Comparison of ENCODE assay signal across 1 cellular context in the genomic region with DNA sequence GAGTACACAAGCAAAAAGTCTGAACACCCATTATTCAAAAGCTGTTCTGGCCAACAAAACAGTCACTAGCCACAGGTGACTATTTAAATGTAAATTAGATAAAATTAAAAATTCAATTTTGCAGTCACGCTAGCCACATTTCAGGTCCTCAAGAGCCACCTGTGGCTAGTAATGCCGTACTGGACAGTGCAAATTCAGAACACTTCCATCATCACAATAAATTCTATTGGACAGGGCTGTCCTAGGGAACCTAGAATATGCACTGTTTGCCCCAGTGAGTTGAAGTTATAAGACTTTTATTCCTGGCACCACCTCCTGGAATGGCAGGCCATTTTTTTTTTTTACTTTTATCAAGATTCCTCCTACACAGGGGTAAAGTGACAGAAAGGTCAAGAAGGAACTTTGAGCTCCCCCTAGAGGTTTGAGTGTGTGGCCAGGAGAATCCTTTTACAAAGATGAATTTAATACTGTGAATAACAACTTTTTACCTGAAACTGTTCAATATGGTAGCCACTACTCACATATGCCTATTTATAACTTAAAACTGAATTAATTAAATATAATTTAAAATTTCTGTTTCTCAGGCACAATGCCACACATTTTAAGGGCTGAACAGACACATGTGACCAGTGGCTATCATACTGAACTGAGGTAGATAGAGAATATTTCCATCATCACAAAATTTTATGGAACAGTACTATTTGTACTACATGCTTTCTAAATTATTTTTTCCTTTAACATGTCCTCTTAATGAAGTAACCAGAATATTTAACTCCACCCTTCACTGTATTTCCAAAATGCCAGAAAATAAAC.
TF ChIP-seq lines count a peak whose summit lies in the region.

No MANE protein-coding gene starts in this region.

TF ChIP-seq in K562, 482 proteins besides CTCF, POLR2A, EP300 and RAD21 (continued from another document and continues in another):
- TF ChIP-seq, protein P1, sequence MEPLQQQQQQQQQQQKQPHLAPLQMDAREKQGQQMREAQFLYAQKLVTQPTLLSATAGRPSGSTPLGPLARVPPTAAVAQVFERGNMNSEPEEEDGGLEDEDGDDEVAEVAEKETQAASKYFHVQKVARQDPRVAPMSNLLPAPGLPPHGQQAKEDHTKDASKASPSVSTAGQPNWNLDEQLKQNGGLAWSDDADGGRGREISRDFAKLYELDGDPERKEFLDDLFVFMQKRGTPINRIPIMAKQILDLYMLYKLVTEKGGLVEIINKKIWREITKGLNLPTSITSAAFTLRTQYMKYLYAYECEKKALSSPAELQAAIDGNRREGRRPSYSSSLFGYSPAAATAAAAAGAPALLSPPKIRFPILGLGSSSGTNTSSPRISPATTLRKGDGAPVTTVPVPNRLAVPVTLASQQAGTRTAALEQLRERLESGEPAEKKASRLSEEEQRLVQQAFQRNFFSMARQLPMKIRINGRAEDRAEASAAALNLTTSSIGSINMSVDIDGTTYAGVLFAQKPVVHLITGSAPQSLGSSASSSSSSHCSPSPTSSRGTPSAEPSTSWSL (CRISPR knock-in tag; IDR thresholded peaks at IDR 0.05; ENCODE audit: borderline replicate concordance) = no peak
- TF ChIP-seq, protein P2, sequence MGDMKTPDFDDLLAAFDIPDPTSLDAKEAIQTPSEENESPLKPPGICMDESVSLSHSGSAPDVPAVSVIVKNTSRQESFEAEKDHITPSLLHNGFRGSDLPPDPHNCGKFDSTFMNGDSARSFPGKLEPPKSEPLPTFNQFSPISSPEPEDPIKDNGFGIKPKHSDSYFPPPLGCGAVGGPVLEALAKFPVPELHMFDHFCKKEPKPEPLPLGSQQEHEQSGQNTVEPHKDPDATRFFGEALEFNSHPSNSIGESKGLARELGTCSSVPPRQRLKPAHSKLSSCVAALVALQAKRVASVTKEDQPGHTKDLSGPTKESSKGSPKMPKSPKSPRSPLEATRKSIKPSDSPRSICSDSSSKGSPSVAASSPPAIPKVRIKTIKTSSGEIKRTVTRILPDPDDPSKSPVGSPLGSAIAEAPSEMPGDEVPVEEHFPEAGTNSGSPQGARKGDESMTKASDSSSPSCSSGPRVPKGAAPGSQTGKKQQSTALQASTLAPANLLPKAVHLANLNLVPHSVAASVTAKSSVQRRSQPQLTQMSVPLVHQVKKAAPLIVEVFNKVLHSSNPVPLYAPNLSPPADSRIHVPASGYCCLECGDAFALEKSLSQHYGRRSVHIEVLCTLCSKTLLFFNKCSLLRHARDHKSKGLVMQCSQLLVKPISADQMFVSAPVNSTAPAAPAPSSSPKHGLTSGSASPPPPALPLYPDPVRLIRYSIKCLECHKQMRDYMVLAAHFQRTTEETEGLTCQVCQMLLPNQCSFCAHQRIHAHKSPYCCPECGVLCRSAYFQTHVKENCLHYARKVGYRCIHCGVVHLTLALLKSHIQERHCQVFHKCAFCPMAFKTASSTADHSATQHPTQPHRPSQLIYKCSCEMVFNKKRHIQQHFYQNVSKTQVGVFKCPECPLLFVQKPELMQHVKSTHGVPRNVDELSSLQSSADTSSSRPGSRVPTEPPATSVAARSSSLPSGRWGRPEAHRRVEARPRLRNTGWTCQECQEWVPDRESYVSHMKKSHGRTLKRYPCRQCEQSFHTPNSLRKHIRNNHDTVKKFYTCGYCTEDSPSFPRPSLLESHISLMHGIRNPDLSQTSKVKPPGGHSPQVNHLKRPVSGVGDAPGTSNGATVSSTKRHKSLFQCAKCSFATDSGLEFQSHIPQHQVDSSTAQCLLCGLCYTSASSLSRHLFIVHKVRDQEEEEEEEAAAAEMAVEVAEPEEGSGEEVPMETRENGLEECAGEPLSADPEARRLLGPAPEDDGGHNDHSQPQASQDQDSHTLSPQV (IDR thresholded peaks at IDR 0.05) = no peak
- TF ChIP-seq BCOR (IDR thresholded peaks at IDR 0.05) = no peak
- no peak for TF ChIP-seq HNRNPH1 (optimal IDR thresholded peaks at IDR 0.05; ENCODE audit: low read depth, low read length)
- TF ChIP-seq, protein P3, sequence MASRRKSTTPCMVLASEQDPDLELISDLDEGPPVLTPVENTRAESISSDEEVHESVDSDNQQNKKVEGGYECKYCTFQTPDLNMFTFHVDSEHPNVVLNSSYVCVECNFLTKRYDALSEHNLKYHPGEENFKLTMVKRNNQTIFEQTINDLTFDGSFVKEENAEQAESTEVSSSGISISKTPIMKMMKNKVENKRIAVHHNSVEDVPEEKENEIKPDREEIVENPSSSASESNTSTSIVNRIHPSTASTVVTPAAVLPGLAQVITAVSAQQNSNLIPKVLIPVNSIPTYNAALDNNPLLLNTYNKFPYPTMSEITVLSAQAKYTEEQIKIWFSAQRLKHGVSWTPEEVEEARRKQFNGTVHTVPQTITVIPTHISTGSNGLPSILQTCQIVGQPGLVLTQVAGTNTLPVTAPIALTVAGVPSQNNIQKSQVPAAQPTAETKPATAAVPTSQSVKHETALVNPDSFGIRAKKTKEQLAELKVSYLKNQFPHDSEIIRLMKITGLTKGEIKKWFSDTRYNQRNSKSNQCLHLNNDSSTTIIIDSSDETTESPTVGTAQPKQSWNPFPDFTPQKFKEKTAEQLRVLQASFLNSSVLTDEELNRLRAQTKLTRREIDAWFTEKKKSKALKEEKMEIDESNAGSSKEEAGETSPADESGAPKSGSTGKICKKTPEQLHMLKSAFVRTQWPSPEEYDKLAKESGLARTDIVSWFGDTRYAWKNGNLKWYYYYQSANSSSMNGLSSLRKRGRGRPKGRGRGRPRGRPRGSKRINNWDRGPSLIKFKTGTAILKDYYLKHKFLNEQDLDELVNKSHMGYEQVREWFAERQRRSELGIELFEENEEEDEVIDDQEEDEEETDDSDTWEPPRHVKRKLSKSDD (conservative IDR thresholded peaks at IDR 0.05; ENCODE audit: low read length) = no peak
- no peak for TF ChIP-seq MTF1 (CRISPR knock-in tag; IDR thresholded peaks at IDR 0.05; ENCODE audit: borderline replicate concordance)
- no peak for TF ChIP-seq DNMT1 (IDR thresholded peaks at IDR 0.05)
- TF ChIP-seq, protein P4, sequence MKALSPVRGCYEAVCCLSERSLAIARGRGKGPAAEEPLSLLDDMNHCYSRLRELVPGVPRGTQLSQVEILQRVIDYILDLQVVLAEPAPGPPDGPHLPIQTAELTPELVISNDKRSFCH (CRISPR knock-in tag; IDR thresholded peaks at IDR 0.05) = no peak
- TF ChIP-seq, protein P4 (tag; IDR thresholded peaks at IDR 0.05) = no peak
- TF ChIP-seq SIX5 (IDR thresholded peaks at IDR 0.05; ENCODE audit: borderline replicate concordance in 1 of 2, insufficient read depth in 1 of 2, low read depth in 1 of 2, low read length in 2 of 2) = no peak
- no peak for TF ChIP-seq GABPB2 (CRISPR knock-in tag; conservative IDR thresholded peaks at IDR 0.05)
- TF ChIP-seq, protein P5, sequence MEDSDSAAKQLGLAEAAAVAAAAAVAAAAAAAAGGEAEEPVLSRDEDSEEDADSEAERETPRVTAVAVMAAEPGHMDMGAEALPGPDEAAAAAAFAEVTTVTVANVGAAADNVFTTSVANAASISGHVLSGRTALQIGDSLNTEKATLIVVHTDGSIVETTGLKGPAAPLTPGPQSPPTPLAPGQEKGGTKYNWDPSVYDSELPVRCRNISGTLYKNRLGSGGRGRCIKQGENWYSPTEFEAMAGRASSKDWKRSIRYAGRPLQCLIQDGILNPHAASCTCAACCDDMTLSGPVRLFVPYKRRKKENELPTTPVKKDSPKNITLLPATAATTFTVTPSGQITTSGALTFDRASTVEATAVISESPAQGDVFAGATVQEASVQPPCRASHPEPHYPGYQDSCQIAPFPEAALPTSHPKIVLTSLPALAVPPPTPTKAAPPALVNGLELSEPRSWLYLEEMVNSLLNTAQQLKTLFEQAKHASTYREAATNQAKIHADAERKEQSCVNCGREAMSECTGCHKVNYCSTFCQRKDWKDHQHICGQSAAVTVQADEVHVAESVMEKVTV (CRISPR knock-in tag; IDR thresholded peaks at IDR 0.05) = peak; percentile 42
- TF ChIP-seq RBM39 (optimal IDR thresholded peaks at IDR 0.05; ENCODE audit: low read depth, low read length) = no peak
- TF ChIP-seq KDM2B (CRISPR knock-in tag; IDR thresholded peaks at IDR 0.05) = no peak
- TF ChIP-seq SP2 (IDR thresholded peaks at IDR 0.05; ENCODE audit: extremely low read depth, low read depth, low read length, poor library complexity, severe bottlenecking) = no peak
- TF ChIP-seq NR2C2 (CRISPR knock-in tag; IDR thresholded peaks at IDR 0.05) = no peak
- 0 out of 2 replicates have a peak, but pooled peaks have one; percentile 30 for TF ChIP-seq NR2C2 (tag; IDR thresholded peaks at IDR 0.05)
- TF ChIP-seq, protein P6, sequence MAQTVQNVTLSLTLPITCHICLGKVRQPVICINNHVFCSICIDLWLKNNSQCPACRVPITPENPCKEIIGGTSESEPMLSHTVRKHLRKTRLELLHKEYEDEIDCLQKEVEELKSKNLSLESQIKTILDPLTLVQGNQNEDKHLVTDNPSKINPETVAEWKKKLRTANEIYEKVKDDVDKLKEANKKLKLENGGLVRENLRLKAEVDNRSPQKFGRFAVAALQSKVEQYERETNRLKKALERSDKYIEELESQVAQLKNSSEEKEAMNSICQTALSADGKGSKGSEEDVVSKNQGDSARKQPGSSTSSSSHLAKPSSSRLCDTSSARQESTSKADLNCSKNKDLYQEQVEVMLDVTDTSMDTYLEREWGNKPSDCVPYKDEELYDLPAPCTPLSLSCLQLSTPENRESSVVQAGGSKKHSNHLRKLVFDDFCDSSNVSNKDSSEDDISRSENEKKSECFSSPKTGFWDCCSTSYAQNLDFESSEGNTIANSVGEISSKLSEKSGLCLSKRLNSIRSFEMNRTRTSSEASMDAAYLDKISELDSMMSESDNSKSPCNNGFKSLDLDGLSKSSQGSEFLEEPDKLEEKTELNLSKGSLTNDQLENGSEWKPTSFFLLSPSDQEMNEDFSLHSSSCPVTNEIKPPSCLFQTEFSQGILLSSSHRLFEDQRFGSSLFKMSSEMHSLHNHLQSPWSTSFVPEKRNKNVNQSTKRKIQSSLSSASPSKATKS (CRISPR knock-in tag; IDR thresholded peaks at IDR 0.05) = no peak
- no peak for TF ChIP-seq XRCC4 (IDR thresholded peaks at IDR 0.05; ENCODE audit: extremely low read depth, insufficient read depth, insufficient read length)
- no peak for TF ChIP-seq MEIS2 (IDR thresholded peaks at IDR 0.05; ENCODE audit: partially characterized antibody)
- peak; percentile 18; the same call in 1 of the 2 replicates for TF ChIP-seq FOSL1 (tag; conservative IDR thresholded peaks at IDR 0.05)
- TF ChIP-seq TAF1 (IDR thresholded peaks at IDR 0.05; ENCODE audit: control insufficient read depth, extremely low read depth, insufficient read depth, low read length, severe bottlenecking) = no peak
- no peak for TF ChIP-seq BHLHE40 (IDR thresholded peaks at IDR 0.05; ENCODE audit: low read length)
- TF ChIP-seq ZNF57 (CRISPR knock-in tag; IDR thresholded peaks at IDR 0.05) = no peak
- no peak for TF ChIP-seq ZNF12 (CRISPR knock-in tag; IDR thresholded peaks at IDR 0.05)
- TF ChIP-seq KAT2B (IDR thresholded peaks at IDR 0.05; ENCODE audit: low read depth, low read length) = no peak
- TF ChIP-seq CBX3 (IDR thresholded peaks at IDR 0.05; ENCODE audit: borderline replicate concordance in 1 of 2, low read length in 2 of 2) = no peak
- TF ChIP-seq, protein P7, sequence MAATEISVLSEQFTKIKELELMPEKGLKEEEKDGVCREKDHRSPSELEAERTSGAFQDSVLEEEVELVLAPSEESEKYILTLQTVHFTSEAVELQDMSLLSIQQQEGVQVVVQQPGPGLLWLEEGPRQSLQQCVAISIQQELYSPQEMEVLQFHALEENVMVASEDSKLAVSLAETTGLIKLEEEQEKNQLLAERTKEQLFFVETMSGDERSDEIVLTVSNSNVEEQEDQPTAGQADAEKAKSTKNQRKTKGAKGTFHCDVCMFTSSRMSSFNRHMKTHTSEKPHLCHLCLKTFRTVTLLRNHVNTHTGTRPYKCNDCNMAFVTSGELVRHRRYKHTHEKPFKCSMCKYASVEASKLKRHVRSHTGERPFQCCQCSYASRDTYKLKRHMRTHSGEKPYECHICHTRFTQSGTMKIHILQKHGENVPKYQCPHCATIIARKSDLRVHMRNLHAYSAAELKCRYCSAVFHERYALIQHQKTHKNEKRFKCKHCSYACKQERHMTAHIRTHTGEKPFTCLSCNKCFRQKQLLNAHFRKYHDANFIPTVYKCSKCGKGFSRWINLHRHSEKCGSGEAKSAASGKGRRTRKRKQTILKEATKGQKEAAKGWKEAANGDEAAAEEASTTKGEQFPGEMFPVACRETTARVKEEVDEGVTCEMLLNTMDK (IDR thresholded peaks at IDR 0.05; ENCODE audit: borderline replicate concordance, insufficient read depth, low read depth, low read length, poor library complexity, severe bottlenecking) = peak; percentile 37
- no peak for TF ChIP-seq MEF2D (tag; conservative IDR thresholded peaks at IDR 0.05; ENCODE audit: low read depth)
- TF ChIP-seq KLF1 (tag; IDR thresholded peaks at IDR 0.05) = no peak
- no peak for TF ChIP-seq GATAD2B (IDR thresholded peaks at IDR 0.05; ENCODE audit: borderline replicate concordance)
- TF ChIP-seq, protein P8, sequence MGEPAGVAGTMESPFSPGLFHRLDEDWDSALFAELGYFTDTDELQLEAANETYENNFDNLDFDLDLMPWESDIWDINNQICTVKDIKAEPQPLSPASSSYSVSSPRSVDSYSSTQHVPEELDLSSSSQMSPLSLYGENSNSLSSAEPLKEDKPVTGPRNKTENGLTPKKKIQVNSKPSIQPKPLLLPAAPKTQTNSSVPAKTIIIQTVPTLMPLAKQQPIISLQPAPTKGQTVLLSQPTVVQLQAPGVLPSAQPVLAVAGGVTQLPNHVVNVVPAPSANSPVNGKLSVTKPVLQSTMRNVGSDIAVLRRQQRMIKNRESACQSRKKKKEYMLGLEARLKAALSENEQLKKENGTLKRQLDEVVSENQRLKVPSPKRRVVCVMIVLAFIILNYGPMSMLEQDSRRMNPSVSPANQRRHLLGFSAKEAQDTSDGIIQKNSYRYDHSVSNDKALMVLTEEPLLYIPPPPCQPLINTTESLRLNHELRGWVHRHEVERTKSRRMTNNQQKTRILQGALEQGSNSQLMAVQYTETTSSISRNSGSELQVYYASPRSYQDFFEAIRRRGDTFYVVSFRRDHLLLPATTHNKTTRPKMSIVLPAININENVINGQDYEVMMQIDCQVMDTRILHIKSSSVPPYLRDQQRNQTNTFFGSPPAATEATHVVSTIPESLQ (CRISPR knock-in tag; IDR thresholded peaks at IDR 0.05) = no peak
- peak; percentile 33; the same call in 1 of the 2 replicates for TF ChIP-seq SMC3 (conservative IDR thresholded peaks at IDR 0.05; ENCODE audit: insufficient read depth, low read depth, low read length)
- TF ChIP-seq ESRRB (CRISPR knock-in tag; IDR thresholded peaks at IDR 0.05; ENCODE audit: borderline replicate concordance) = no peak
- TF ChIP-seq, protein P9, sequence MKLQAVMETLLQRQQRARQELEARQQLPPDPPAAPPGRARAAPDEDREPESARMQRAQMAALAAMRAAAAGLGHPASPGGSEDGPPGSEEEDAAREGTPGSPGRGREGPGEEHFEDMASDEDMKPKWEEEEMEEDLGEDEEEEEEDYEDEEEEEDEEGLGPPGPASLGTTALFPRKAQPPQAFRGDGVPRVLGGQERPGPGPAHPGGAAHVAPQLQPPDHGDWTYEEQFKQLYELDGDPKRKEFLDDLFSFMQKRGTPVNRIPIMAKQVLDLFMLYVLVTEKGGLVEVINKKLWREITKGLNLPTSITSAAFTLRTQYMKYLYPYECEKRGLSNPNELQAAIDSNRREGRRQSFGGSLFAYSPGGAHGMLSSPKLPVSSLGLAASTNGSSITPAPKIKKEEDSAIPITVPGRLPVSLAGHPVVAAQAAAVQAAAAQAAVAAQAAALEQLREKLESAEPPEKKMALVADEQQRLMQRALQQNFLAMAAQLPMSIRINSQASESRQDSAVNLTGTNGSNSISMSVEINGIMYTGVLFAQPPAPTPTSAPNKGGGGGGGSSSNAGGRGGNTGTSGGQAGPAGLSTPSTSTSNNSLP (IDR thresholded peaks at IDR 0.05; ENCODE audit: borderline replicate concordance, low read depth, low read length) = no peak
- no peak for TF ChIP-seq FOXA1 (IDR thresholded peaks at IDR 0.05; ENCODE audit: borderline replicate concordance)
- TF ChIP-seq TEAD4 (IDR thresholded peaks at IDR 0.05; ENCODE audit: low read length) = no peak
- TF ChIP-seq TEAD4 (CRISPR knock-in tag; IDR thresholded peaks at IDR 0.05; ENCODE audit: borderline replicate concordance) = no peak
- no peak for TF ChIP-seq RB1 (IDR thresholded peaks at IDR 0.05; ENCODE audit: low read depth)
